8 cellular contexts compared by ENCODE assay signal in the genomic region with DNA sequence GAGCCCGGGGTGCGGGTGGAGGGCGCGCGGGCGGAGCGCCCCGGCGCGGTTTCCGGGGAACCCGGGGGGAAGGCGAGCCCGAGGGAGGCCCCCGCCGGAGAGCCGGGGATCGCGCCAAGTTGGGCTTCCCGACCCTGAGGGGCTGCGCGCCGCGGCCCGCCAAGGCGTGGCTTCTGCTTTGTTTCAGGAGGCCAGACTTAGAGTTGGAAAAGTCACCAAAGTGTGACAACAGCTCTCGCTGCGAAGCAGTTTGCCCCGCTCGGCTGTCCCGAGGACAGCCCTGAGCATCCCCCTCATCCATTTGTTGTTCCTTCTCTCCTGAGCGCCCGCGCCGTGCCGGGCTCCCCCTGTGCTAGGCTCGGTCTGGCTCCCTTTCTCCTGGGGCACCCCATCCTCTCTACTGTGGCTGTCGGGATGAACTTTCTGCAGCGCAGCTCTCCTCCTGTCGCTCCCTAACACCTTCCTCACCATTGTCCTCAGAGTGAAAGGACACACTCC. TPM values are rescaled to one million over a fixed set of nuclear protein-coding genes. Genes with fewer than 3 reads are reported as not detected.
A peak's percentile ranks its signal among the peaks of the same experiment; 100 is the strongest.
DNase-seq lines count a peak whose midpoint lies in the region; ATAC-seq and TF ChIP-seq lines count a peak whose summit lies in the region.

No MANE protein-coding gene starts in this region.

- no peak for DNase-seq in CD8-positive, alpha-beta memory T cell
- DNase-seq in coronary artery (ENCODE audit: low spot score) (no peak), mesothelial cell of epicardium (ENCODE audit: low spot score in 2 of 2, unreplicated experiment in 2 of 2) (peak in 1 of 2 experiments; percentile 46), vagina (ENCODE audit: extremely low spot score in 2 of 2) (no peak), cortex of kidney (lab: John Stamatoyannopoulos, UW) (no peak)
- DNase-seq in activated effector memory CD4-positive, alpha-beta T cell treated with Interleukin-2 at 50 U/mL for 16 hours = no peak

- POLR2A ChIA-PET in CD8-positive, alpha-beta memory T cell (lab: Charles Lee) = interaction anchor here (0.7 to 2.4 kb wide), 6 partner anchors 10 to 54 kb away, joined by 3 to 12 read pairs (median 6); a partner anchor contains a TSS

- peak overlapping the region; percentile 87 to 99 (median 96) for H3K4me3 Mint-ChIP-seq in CD8-positive, alpha-beta memory T cell
- H3K4me3 Mint-ChIP-seq in mesothelial cell of epicardium = peak overlapping the region; percentile 84

- peaks cover 0 to 7% (median 0%) of the 10 kb centered on the region in 3 donors for H3K36me3 Mint-ChIP-seq in CD8-positive, alpha-beta memory T cell
- no peaks in the 10 kb centered on the region for H3K36me3 Mint-ChIP-seq in mesothelial cell of epicardium

- H3K4me2 ChIP-seq in Loucy (ENCODE audit: low read depth, low read length, poor library complexity, severe bottlenecking) = peak overlapping the region; percentile 80

- peak; percentile 34 for ATAC-seq in GM21526 (IDR thresholded peaks at IDR 0.05; ENCODE audit: low FRiP score, unreplicated experiment)

- peak overlapping the region; percentile 85 to 99 (median 98) for H3K27ac Mint-ChIP-seq in CD8-positive, alpha-beta memory T cell
- H3K27ac Mint-ChIP-seq in mesothelial cell of epicardium = peak overlapping the region; percentile 11

- intact Hi-C loops in vagina (cut with DNase I) = loop anchor here (1.0 kb wide), 1 partner anchor 29 kb away; no protein-coding TSS in a partner anchor

- no peaks in the 10 kb centered on the region for H3K36me3 ChIP-seq in CD8-positive, alpha-beta memory T cell (ENCODE audit: insufficient read depth, low read length)
- no peaks in the 10 kb centered on the region for H3K36me3 ChIP-seq in Loucy (ENCODE audit: insufficient read depth, low read length)
- no peaks in the 10 kb centered on the region for H3K36me3 ChIP-seq in vagina

- no peak for TF ChIP-seq CTCF in Loucy (conservative IDR thresholded peaks at IDR 0.05; ENCODE audit: low read length)
- TF ChIP-seq CTCF in coronary artery (IDR thresholded peaks at IDR 0.05) = no peak
- TF ChIP-seq CTCF in mesothelial cell of epicardium (IDR thresholded peaks at IDR 0.05; ENCODE audit: unreplicated experiment) = no peak
- TF ChIP-seq CTCF in vagina (IDR thresholded peaks at IDR 0.05) = no peak

- peak overlapping the region; percentile 69 for H3K27ac ChIP-seq in CD8-positive, alpha-beta memory T cell (ENCODE audit: low read depth, low read length)
- H3K27ac ChIP-seq in coronary artery = peak overlapping the region; percentile 66 to 79
- H3K27ac ChIP-seq in vagina = peak overlapping the region; percentile 93

- H3K4me1 ChIP-seq in CD8-positive, alpha-beta memory T cell (ENCODE audit: insufficient read depth, low read length) = peaks cover 57% of the 10 kb centered on the region
- H3K4me1 ChIP-seq in Loucy (ENCODE audit: insufficient read depth, low read length, poor library complexity, severe bottlenecking) = peaks cover 53% of the 10 kb centered on the region
- H3K4me1 ChIP-seq in vagina = peaks cover 63% of the 10 kb centered on the region

- peak overlapping the region; percentile 78 for H3K9ac ChIP-seq in Loucy (ENCODE audit: low read depth, low read length, poor library complexity, severe bottlenecking)

- peak overlapping the region; percentile 86 for H3K4me3 ChIP-seq in CD8-positive, alpha-beta memory T cell (ENCODE audit: low read length)
- H3K4me3 ChIP-seq in Loucy (ENCODE audit: low read length, poor library complexity, severe bottlenecking) (peak overlapping the region; percentile 73), coronary artery (peak overlapping the region; percentile 93), vagina (peak overlapping the region; percentile 83 to 98)

- H3K4me1 Mint-ChIP-seq in CD8-positive, alpha-beta memory T cell = peaks cover 52 to 59% (median 57%) of the 10 kb centered on the region in 3 donors
- H3K4me1 Mint-ChIP-seq in mesothelial cell of epicardium = peaks cover 28% of the 10 kb centered on the region

- peak overlapping the region; percentile 69; the same call in 1 of the 2 replicates for H2AFZ ChIP-seq in Loucy (ENCODE audit: low read length)

- no peaks in the 10 kb centered on the region for H3K27me3 ChIP-seq in CD8-positive, alpha-beta memory T cell (ENCODE audit: insufficient read depth, low read length, poor library complexity, severe bottlenecking)
- no peaks in the 10 kb centered on the region for H3K27me3 ChIP-seq in Loucy (ENCODE audit: insufficient read depth, low read length, poor library complexity, severe bottlenecking)
- H3K27me3 ChIP-seq in vagina = no peaks in the 10 kb centered on the region

- H4K20me1 ChIP-seq in Loucy (ENCODE audit: insufficient read depth, low read length, poor library complexity, severe bottlenecking) = peaks cover 9% of the 10 kb centered on the region

- TF ChIP-seq POLR2A in vagina (IDR thresholded peaks at IDR 0.05) = no peak

- no peaks in the 10 kb centered on the region for H3K9me3 ChIP-seq in CD8-positive, alpha-beta memory T cell (ENCODE audit: low read length)
- H3K9me3 ChIP-seq in Loucy (ENCODE audit: insufficient read depth, low read depth, low read length) = no peaks in the 10 kb centered on the region
- no peaks in the 10 kb centered on the region for H3K9me3 ChIP-seq in vagina

- no peaks in the 10 kb centered on the region for H3K27me3 Mint-ChIP-seq in CD8-positive, alpha-beta memory T cell
- peaks cover 33% of the 10 kb centered on the region for H3K27me3 Mint-ChIP-seq in mesothelial cell of epicardium (ENCODE audit: low read depth)

- H3K9me2 ChIP-seq in Loucy (replicated peaks; ENCODE audit: low read depth, low read length) = no peaks in the 10 kb centered on the region

- H3F3A ChIP-seq in Loucy (ENCODE audit: low read depth) = no peaks in the 10 kb centered on the region

- H3K9me3 Mint-ChIP-seq in CD8-positive, alpha-beta memory T cell = peaks cover 0 to 1% (median 0%) of the 10 kb centered on the region in 5 donors
- no peaks in the 10 kb centered on the region for H3K9me3 Mint-ChIP-seq in mesothelial cell of epicardium

- peaks cover 47% of the 10 kb centered on the region for H3K79me2 ChIP-seq in Loucy (ENCODE audit: insufficient read depth, low read length)

- CTCF ChIA-PET in CD8-positive, alpha-beta memory T cell (lab: Charles Lee) = interaction anchor here (0.7 to 6.2 kb wide), 10 partner anchors 8 to 192 kb away, joined by 3 to 65 read pairs (median 6); a partner anchor contains a TSS

RNA-seq across cellular contexts. Expression of a gene that starts 0.4 kb away (rescaled TPM):
- total RNA-seq in CD8-positive, alpha-beta memory T cell = 10 to 100 TPM; 17.1 to 17.5 TPM
- 139 TPM for polyA plus RNA-seq in CD8-positive, alpha-beta memory T cell
- total RNA-seq in mesothelial cell of epicardium (31.3 to 34.1 TPM (median 33.3 TPM) in 3 replicates), vagina (34.9 TPM)

RNA-seq across cellular contexts. Expression of a gene that starts 32.2 kb away (rescaled TPM):
- not detected for total RNA-seq in CD8-positive, alpha-beta memory T cell
- polyA plus RNA-seq in CD8-positive, alpha-beta memory T cell = 0.14 TPM
- total RNA-seq in mesothelial cell of epicardium = 0.33 to 0.52 TPM (median 0.40 TPM) in 3 replicates
- not detected for total RNA-seq in vagina

RNA-seq across cellular contexts. Expression of a gene that starts 53.8 kb away (rescaled TPM):
- 100 to 1,000 TPM; 185 to 186 TPM for total RNA-seq in CD8-positive, alpha-beta memory T cell
- polyA plus RNA-seq in CD8-positive, alpha-beta memory T cell = 77.6 TPM
- total RNA-seq in mesothelial cell of epicardium = 173 to 181 TPM (median 180 TPM) in 3 replicates
- 199 TPM for total RNA-seq in vagina
